ENCODE assay signal across 8 cellular contexts in the genomic region with DNA sequence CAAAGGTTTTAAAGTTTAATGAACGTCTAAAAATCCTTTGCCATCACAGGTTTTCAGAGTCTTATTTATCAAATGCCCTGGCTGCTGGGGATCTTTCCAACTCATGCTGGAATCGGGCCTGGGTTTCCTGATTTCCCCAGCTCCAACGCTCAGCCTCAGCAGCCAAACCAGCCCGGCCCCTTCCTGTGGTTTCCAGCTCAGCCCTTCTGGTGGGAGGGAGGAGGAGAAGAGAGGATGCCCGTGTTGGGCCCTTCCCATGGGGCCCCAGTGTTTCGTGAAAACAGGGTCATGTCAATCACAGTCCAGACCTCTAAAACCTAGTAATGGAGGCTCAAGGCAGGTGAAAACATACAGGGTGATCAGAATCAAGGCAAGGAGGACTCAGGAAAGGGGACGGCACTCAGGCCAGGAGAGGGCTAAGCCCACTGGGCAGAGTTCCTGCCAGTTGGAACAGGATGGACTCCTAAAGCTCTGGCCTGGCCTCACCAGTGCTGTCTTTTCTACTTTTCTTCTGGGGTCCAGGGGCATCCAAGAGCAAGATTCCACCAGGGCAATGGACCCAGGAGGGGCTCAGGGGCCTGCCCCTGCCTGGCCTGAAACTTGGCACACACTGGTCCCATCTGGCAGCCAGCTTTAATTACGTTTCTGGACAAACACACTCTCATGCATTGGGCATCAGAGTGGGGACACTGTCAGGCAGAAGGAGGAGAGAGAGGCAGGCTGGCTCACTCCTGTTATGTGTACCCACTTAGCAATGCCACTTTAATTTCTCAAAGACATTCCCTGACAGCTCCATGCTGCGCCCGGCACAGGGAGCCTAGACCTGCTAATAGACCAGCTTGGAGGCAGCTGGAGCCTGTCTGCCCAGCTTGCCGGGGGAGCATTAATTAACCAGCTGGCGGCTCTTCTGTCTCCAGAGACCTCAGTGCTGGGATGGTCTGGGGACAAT.
DNase-seq lines count a peak whose midpoint lies in the region; ATAC-seq, FAIRE-seq and TF ChIP-seq lines count a peak whose summit lies in the region.

No MANE protein-coding gene starts in this region.

- no peaks in the 10 kb centered on the region for H3K9me3 Mint-ChIP-seq in effector memory CD8-positive, alpha-beta T cell

- peak overlapping the region; percentile 54 for H3K27ac ChIP-seq in endothelial cell of umbilical vein (ENCODE audit: insufficient read depth, low read depth, low read length)
- peak overlapping the region in 1 of 2 donors; percentile 34 for H3K27ac ChIP-seq in ovary
- no peak overlapping the region for H3K27ac ChIP-seq in PC-9

- H3K27ac Mint-ChIP-seq in effector memory CD8-positive, alpha-beta T cell, result no peak overlapping the region

- TF ChIP-seq EP300 in ovary (IDR thresholded peaks at IDR 0.05), result no peak

- no peak for TF ChIP-seq POLR2A in endothelial cell of umbilical vein (IDR thresholded peaks at IDR 0.05; ENCODE audit: low read depth, low read length)
- no peak for TF ChIP-seq POLR2A in ovary (IDR thresholded peaks at IDR 0.05)

- peaks cover 0 to 4% of the 10 kb centered on the region in 2 donors for H3K4me1 Mint-ChIP-seq in effector memory CD8-positive, alpha-beta T cell (ENCODE audit: low read depth in 2 of 2)

- H2AFZ ChIP-seq in endothelial cell of umbilical vein (ENCODE audit: low read depth, low read length), result peak overlapping the region; percentile 82
- H2AFZ ChIP-seq in PC-9, result no peak overlapping the region

- H3K36me3 ChIP-seq in endothelial cell of umbilical vein (ENCODE audit: control insufficient read depth in 2 of 2, extremely low read depth in 1 of 2, insufficient read depth in 2 of 2, low read length in 2 of 2), result no peaks in the 10 kb centered on the region
- H3K36me3 ChIP-seq in ovary, result no peaks in the 10 kb centered on the region
- no peaks in the 10 kb centered on the region for H3K36me3 ChIP-seq in PC-9 (ENCODE audit: low read depth)

- DNase-seq in COR-L47 (lab: John Stamatoyannopoulos, UW) (peak; percentile 48), NCI-H2107 (lab: John Stamatoyannopoulos, UW) (peak; percentile 25), endothelial cell of umbilical vein (ENCODE audit: low read depth, low spot score) (peak; percentile 80), ovary (peak in 4 of 5 donors; percentile 40 to 55 (median 44)), PC-9 (no peak), EL (no peak)
- DNase-seq in effector memory CD8-positive, alpha-beta T cell, result no peak

- H3K4me2 ChIP-seq in endothelial cell of umbilical vein (ENCODE audit: insufficient read depth, low read length), result peak overlapping the region; percentile 6
- H3K4me2 ChIP-seq in PC-9, result no peak overlapping the region

- H3K27me3 Mint-ChIP-seq in effector memory CD8-positive, alpha-beta T cell, result peaks cover 9 to 55% of the 10 kb centered on the region in 2 donors

- H3K9me1 ChIP-seq in endothelial cell of umbilical vein (replicated peaks; ENCODE audit: control insufficient read depth, extremely low read depth, insufficient read depth, low read length), result no peaks in the 10 kb centered on the region

- POLR2A ChIA-PET in endothelial cell of umbilical vein (lab: Charles Lee), result interaction anchor here (1.1 to 1.8 kb wide), 4 partner anchors 9 to 190 kb away, joined by 3 to 4 read pairs (median 4); no protein-coding TSS in a partner anchor
- POLR2A ChIA-PET in PC-9 (lab: Charles Lee; ENCODE audit: unreplicated experiment), result no interaction called here

- no TSS peak for BruUV-seq in endothelial cell of umbilical vein (replicated peaks; lab: Mats Ljungman, UMichigan)
- no TSS peak for BruUV-seq in PC-9 (replicated peaks; lab: Mats Ljungman, UMichigan)

- WGBS in ovary, 3 donors, result 22 to 33% (median 27%) methylated on average over 12 of the region's 12 CpGs

- H3K4me3 ChIP-seq in endothelial cell of umbilical vein (replicated peaks in 1 of 3; ENCODE audit: insufficient read depth in 1 of 3, low read depth in 1 of 3, low read length in 3 of 3), result no peak overlapping the region
- H3K4me3 ChIP-seq in ovary, result no peak overlapping the region
- H3K4me3 ChIP-seq in PC-9, result no peak overlapping the region

- H3K36me3 Mint-ChIP-seq in effector memory CD8-positive, alpha-beta T cell (ENCODE audit: insufficient read depth), result peaks cover 6% of the 10 kb centered on the region

- intact Hi-C loops in endothelial cell of umbilical vein (cut with micrococcal nuclease) (loop anchor here (5.0 kb wide), 3 partner anchors 222 to 382 kb away; no protein-coding TSS in a partner anchor), ovary (cut with DNase I) (no loop called here), PC-9 (cut with micrococcal nuclease; ENCODE audit: unreplicated experiment) (no loop called here)

- no peak for ATAC-seq in effector memory CD8-positive, alpha-beta T cell (replicated peaks)
- no peak for ATAC-seq in GM21367 (IDR thresholded peaks at IDR 0.05; ENCODE audit: unreplicated experiment)

- no peak for TF ChIP-seq CTCF in endothelial cell of umbilical vein (IDR thresholded peaks at IDR 0.05; ENCODE audit: extremely low read depth in 1 of 2, insufficient read depth in 1 of 2, low read depth in 1 of 2, low read length in 2 of 2)
- TF ChIP-seq CTCF in ovary (IDR thresholded peaks at IDR 0.05), result no peak
- TF ChIP-seq CTCF in PC-9 (conservative IDR thresholded peaks at IDR 0.05), result no peak

- H4K20me1 ChIP-seq in endothelial cell of umbilical vein (replicated peaks; ENCODE audit: control insufficient read depth, extremely low read depth, insufficient read depth, low read length) (no peaks in the 10 kb centered on the region), PC-9 (ENCODE audit: insufficient read depth) (no peaks in the 10 kb centered on the region)

- H3K9me2 ChIP-seq in PC-9 (ENCODE audit: insufficient read depth), result no peaks in the 10 kb centered on the region

- no peaks in the 10 kb centered on the region for H3F3A ChIP-seq in PC-9 (ENCODE audit: insufficient read depth, low read depth)

- dilution Hi-C loops in endothelial cell of umbilical vein (cut with MboI; ENCODE audit: extremely low pct_ligation_motif_present, low sequenced_read_pairs), result no loop called here

- no peaks in the 10 kb centered on the region for H3K79me2 ChIP-seq in endothelial cell of umbilical vein (ENCODE audit: control insufficient read depth, insufficient read depth, low read length)
- no peaks in the 10 kb centered on the region for H3K79me2 ChIP-seq in PC-9 (ENCODE audit: low read depth)

- H3K27me3 ChIP-seq in endothelial cell of umbilical vein (ENCODE audit: control insufficient read depth in 2 of 2, insufficient read depth in 2 of 2, low read length in 2 of 2), result no peaks in the 10 kb centered on the region
- H3K27me3 ChIP-seq in ovary, result no peaks in the 10 kb centered on the region
- no peaks in the 10 kb centered on the region for H3K27me3 ChIP-seq in PC-9 (ENCODE audit: insufficient read depth, low read depth)

- peak; percentile 86 for FAIRE-seq in endothelial cell of umbilical vein (lab: Jason Lieb, UNC)

- CTCF ChIA-PET in endothelial cell of umbilical vein (lab: Charles Lee), result interaction anchor here (1.0 to 1.5 kb wide), 6 partner anchors 13 to 227 kb away, joined by 3 to 8 read pairs (median 4); no protein-coding TSS in a partner anchor
- CTCF ChIA-PET in PC-9 (lab: Charles Lee), result no interaction called here

- H3K9me3 ChIP-seq in endothelial cell of umbilical vein (replicated peaks; ENCODE audit: control insufficient read depth, insufficient read depth, low read length) (peaks cover 2% of the 10 kb centered on the region), ovary (no peaks in the 10 kb centered on the region), PC-9 (ENCODE audit: insufficient read depth, low read depth) (peaks cover 20% of the 10 kb centered on the region)

- H3K9ac ChIP-seq in endothelial cell of umbilical vein (replicated peaks; ENCODE audit: extremely low read depth, insufficient read depth, low read length), result no peak overlapping the region

- H3K4me1 ChIP-seq in endothelial cell of umbilical vein (ENCODE audit: control insufficient read depth, extremely low read depth, insufficient read depth, low read length) (peaks cover 28% of the 10 kb centered on the region), ovary (ENCODE audit: insufficient read depth) (peaks cover 5% of the 10 kb centered on the region), PC-9 (replicated peaks; ENCODE audit: insufficient read depth) (no peaks in the 10 kb centered on the region)

- H3K4me3 Mint-ChIP-seq in effector memory CD8-positive, alpha-beta T cell, result no peak overlapping the region

TF ChIP-seq in endothelial cell of umbilical vein, 7 proteins besides CTCF, POLR2A, EP300 and RAD21:
- TF ChIP-seq EZH2 (IDR thresholded peaks at IDR 0.05; ENCODE audit: borderline replicate concordance, low read depth, low read length, severe bottlenecking) (no peak), MYC (IDR thresholded peaks at IDR 0.05; ENCODE audit: low read depth, low read length) (no peak), GATA2 (IDR thresholded peaks at IDR 0.05; ENCODE audit: insufficient read depth, insufficient read length, low read depth, low read length) (no peak), POLR2AphosphoS5 (IDR thresholded peaks at IDR 0.05; ENCODE audit: insufficient read depth, low read depth, low read length) (no peak), FOS (IDR thresholded peaks at IDR 0.05; ENCODE audit: borderline replicate concordance, insufficient read depth, low read length) (no peak), JUN (IDR thresholded peaks at IDR 0.05; ENCODE audit: borderline replicate concordance, insufficient read depth, insufficient read length, low read depth) (no peak)
- TF ChIP-seq, protein P1, sequence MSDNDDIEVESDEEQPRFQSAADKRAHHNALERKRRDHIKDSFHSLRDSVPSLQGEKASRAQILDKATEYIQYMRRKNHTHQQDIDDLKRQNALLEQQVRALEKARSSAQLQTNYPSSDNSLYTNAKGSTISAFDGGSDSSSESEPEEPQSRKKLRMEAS (IDR thresholded peaks at IDR 0.05; ENCODE audit: insufficient read depth, insufficient read length), result no peak

Comparison
In these comparisons a context has a peak if more than half of its experiments do, and no peak if none do; other contexts are left out.
1. DNase-seq: peak in COR-L47 (single experiment), NCI-H2107 (single experiment), endothelial cell of umbilical vein (single experiment) and ovary (4 of 5); none in effector memory CD8-positive, alpha-beta T cell (0 of 3), PC-9 (0 of 2) and EL (single experiment).